ENCODE assay signal across 8 cellular contexts in the genomic region with DNA sequence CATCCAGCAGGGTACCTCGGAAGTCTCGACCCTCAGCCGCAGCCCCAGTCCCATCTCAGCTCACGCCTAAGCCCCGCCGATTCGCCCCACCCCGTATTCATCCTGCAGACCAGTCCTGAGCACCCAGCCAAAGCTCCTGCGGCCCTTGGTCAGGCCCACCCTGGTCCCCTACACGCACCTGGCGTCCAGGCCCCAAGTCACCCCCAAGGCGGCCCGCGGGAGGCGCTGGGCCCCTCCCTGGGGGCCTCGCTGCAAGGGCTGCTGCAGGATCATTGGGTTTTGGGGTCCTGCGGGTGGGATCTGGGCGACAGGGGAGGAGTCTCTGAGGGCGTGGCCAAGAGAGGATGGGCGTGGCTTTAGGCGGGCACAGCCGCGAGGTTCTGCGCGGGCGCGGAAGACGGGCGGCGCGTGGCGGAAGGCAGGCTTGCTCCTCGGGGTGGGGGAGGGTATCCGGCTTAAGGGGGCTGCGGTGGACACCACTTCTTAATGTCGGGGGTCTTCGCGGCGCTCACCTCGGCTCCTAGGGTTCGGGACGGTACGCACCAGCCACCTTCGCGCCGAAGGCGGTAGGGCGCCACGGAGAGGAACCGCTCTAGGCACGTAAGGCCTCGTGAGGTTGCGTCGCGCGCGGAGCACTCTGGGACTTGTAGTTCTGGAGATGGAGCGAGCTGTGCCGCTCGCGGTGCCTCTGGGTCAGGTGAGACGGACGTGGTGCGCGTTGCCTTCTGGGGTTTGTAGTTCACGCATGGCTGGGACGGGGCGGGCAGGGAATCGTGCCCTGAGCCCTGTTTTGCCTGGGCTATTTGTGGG. TPM values are rescaled to one million over a fixed set of nuclear protein-coding genes. Genes with fewer than 3 reads are reported as not detected.
DNase-seq lines count a peak whose midpoint lies in the region; ATAC-seq and TF ChIP-seq lines count a peak whose summit lies in the region.

A gene with protein sequence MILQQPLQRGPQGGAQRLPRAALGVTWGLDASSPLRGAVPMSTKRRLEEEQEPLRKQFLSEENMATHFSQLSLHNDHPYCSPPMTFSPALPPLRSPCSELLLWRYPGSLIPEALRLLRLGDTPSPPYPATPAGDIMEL (minus strand): TSS at position 274 of the 810 bp plus-strand sequence. CDS start 1 bp downstream, at position 273.
A gene (plus strand): TSS at position 367 of the 810 bp plus-strand sequence. CDS start 292 bp downstream, at position 659.

- intact Hi-C loops in A673 (cut with micrococcal nuclease; ENCODE audit: unreplicated experiment): no loop called here

- TSS peak; percentile 85 for BruUV-seq in A673 (replicated peaks; lab: Mats Ljungman, UMichigan)

- peak within 1 kb of the TSS; percentile 97 for H3K27ac ChIP-seq in A673 (ENCODE audit: low read depth, low read length, poor library complexity, severe bottlenecking)

- peaks cover 26% of the 10 kb centered on the region for H3K4me1 ChIP-seq in A673 (ENCODE audit: insufficient read depth, low read length, poor library complexity, severe bottlenecking)

- H3K4me1 Mint-ChIP-seq in brain: peaks cover 41% of the 10 kb centered on the region

- peaks cover 2% of the 10 kb centered on the region for H3K27me3 ChIP-seq in A673 (replicated peaks; ENCODE audit: insufficient read depth, low read depth, low read length, poor library complexity)

- POLR2A ChIA-PET in A673 (lab: Charles Lee; ENCODE audit: low non-redundant PET): no interaction called here

- H3K9me3 ChIP-seq in A673 (ENCODE audit: low read depth, low read length, poor library complexity, severe bottlenecking): no peaks in the 10 kb centered on the region

- peak within 1 kb of the TSS; percentile 71 for H3K4me3 ChIP-seq in A673 (ENCODE audit: low read depth, low read length, poor library complexity, severe bottlenecking)
- peak within 1 kb of the TSS; percentile 85 for H3K4me3 ChIP-seq in iPS-11a (ENCODE audit: low read depth, low read length)
- H3K4me3 ChIP-seq in skeletal muscle cell (ENCODE audit: low read depth, low read length): peak within 1 kb of the TSS; percentile 69

- H3K36me3 ChIP-seq in A673 (ENCODE audit: insufficient read depth, low read length, poor library complexity, severe bottlenecking): peaks cover 3% of the 10 kb centered on the region

- CTCF ChIA-PET in A673 (lab: Charles Lee): interaction anchor here (0.5 to 2.9 kb wide), 3 partner anchors 8 to 35 kb away, joined by 3 to 9 read pairs (median 6); no protein-coding TSS in a partner anchor

- TF ChIP-seq CTCF in A673 (conservative IDR thresholded peaks at IDR 0.05; ENCODE audit: low read depth, low read length) (no peak), brain (conservative IDR thresholded peaks at IDR 0.05) (no peak)

- H3K36me3 Mint-ChIP-seq in brain: peaks cover 9% of the 10 kb centered on the region

- peak within 1 kb of the TSS; percentile 97 to 99 (median 98) for H3K27ac Mint-ChIP-seq in brain

- ATAC-seq in GM18867 (IDR thresholded peaks at IDR 0.05; ENCODE audit: unreplicated experiment) (peak; percentile 77), HG03097 (IDR thresholded peaks at IDR 0.05; ENCODE audit: low FRiP score, unreplicated experiment) (peak; percentile 63)

- H3K4me3 Mint-ChIP-seq in brain: peak within 1 kb of the TSS; percentile 86 to 100 (median 93)

- H3K27me3 Mint-ChIP-seq in brain: peaks cover 31% of the 10 kb centered on the region

- DNase-seq in A673 (ENCODE audit: low spot score): peak; percentile 99
- DNase-seq in NCI-H2171 (lab: John Stamatoyannopoulos, UW): peak; percentile 97
- peak; percentile 96 for DNase-seq in UCSD-AML1 (lab: John Stamatoyannopoulos, UW; ENCODE audit: unreplicated experiment)
- peak; percentile 94 for DNase-seq in skeletal muscle cell (ENCODE audit: low read depth)

- peaks cover 0 to 6% (median 0%) of the 10 kb centered on the region in 5 experiments for H3K9me3 Mint-ChIP-seq in brain

RNA-seq across cellular contexts. Expression of the first gene that starts in this region (rescaled TPM):
- total RNA-seq in A673 (2021): 46.6 and 51.4 TPM in 2 replicates
- 314 TPM for polyA plus RNA-seq in brain (ENCODE audit: insufficient read depth, low read depth, low replicate concordance)

RNA-seq across cellular contexts. Expression of the second gene that starts in this region (rescaled TPM):
- 52.5 and 59.3 TPM in 2 replicates for total RNA-seq in A673 (2021)
- 45.0 TPM for polyA plus RNA-seq in brain (ENCODE audit: insufficient read depth, low read depth, low replicate concordance)

Comparison
In these comparisons a context has a peak if more than half of its experiments do, and no peak if none do; other contexts are left out.
1. Peak in every context shown above with its lines: DNase-seq, ATAC-seq, H3K4me3 ChIP-seq and H3K27ac ChIP-seq.